ENCODE assay signal across 21 cellular contexts in genomic region chr12:117031843-117032592, GRCh38.
A peak's percentile ranks its signal among the peaks of the same experiment; 100 is the strongest.
DNase-seq lines count a peak whose midpoint lies in the region; ATAC-seq, FAIRE-seq and TF ChIP-seq lines count a peak whose summit lies in the region.
"Had no signal": no experiment of that assay in that cellular context is flagged by ENCODE, and none has a peak within 500 bp of the region (broad histone marks: within the 10 kb centered on the region; RNA-seq: fewer than 3 reads in every experiment).

No MANE protein-coding gene starts in this region.

- H3K27ac ChIP-seq in GM12878 (ENCODE audit: control insufficient read depth, insufficient read depth) (no peak overlapping the region), tibial artery (no peak overlapping the region)
- H3K27ac ChIP-seq: gastroesophageal sphincter, HL-60, upper lobe of right lung had no signal

- H3K36me3 ChIP-seq in GM12878 (ENCODE audit: control insufficient read depth in 2 of 2, insufficient read depth in 2 of 2, low read length in 1 of 2), result no peaks in the 10 kb centered on the region; a peak in 2 of 4 replicates
- H3K36me3 ChIP-seq in tibial artery, result peaks cover 20 to 31% (median 31%) of the 10 kb centered on the region in 3 donors

- H3K4me1 ChIP-seq in GM12878 (ENCODE audit: control insufficient read depth, insufficient read depth, low read length) (no peaks in the 10 kb centered on the region; the same call in 1 of the 2 replicates), tibial artery (peaks cover 0 to 14% (median 6%) of the 10 kb centered on the region in 4 donors)
- H3K4me1 ChIP-seq: upper lobe of right lung had no signal

- no peak for TF ChIP-seq RAD21 in GM12878 (IDR thresholded peaks at IDR 0.05; ENCODE audit: insufficient read depth, low read depth, low read length)

- POLR2A ChIA-PET in GM12878 (lab: Charles Lee), result no interaction called here

- intact Hi-C loops in Right ventricle myocardium superior (cut with DNase I), result loop anchor here (5.0 kb wide), 1 partner anchor 65 kb away; the partner anchor contains the start of gene TESC
- intact Hi-C loops in Right ventricle myocardium inferior (cut with DNase I), result loop anchor here (2.0 kb wide), 1 partner anchor 63 kb away; no protein-coding TSS in a partner anchor
- intact Hi-C loops in GM12878 (cut with micrococcal nuclease; ENCODE audit: unreplicated experiment), result no loop called here
- intact Hi-C loops in left colon (cut with DNase I, micrococcal nuclease), result no loop called here
- intact Hi-C loops in tibial artery (cut with DNase I; ENCODE audit: low total_unique reads), result no loop called here

- H3K4me3 ChIP-seq in GM12878, result no peak overlapping the region
- H3K4me3 ChIP-seq in tibial artery, result no peak overlapping the region
- H3K4me3 ChIP-seq: gastroesophageal sphincter, upper lobe of right lung had no signal

- no peak for TF ChIP-seq EP300 in GM12878 (IDR thresholded peaks at IDR 0.05; ENCODE audit: borderline replicate concordance in 1 of 2, control insufficient read depth in 1 of 2, low read depth in 2 of 2, low read length in 2 of 2)

- H3K9ac ChIP-seq in GM12878 (ENCODE audit: control insufficient read depth, insufficient read depth, low read length), result no peak overlapping the region

- TF ChIP-seq CTCF in GM12878 (IDR thresholded peaks at IDR 0.05 in 2 of 3, conservative IDR thresholded peaks at IDR 0.05 in 1 of 3; ENCODE audit: control insufficient read depth in 2 of 3, extremely low read depth in 1 of 3, insufficient read depth in 1 of 3, low read depth in 3 of 3, low read length in 3 of 3) (no peak), tibial artery (IDR thresholded peaks at IDR 0.05) (no peak)

- ATAC-seq in Right ventricle myocardium superior (ENCODE audit: poor library complexity) (no peak), Right ventricle myocardium inferior (no peak), GM12878 (peak; percentile 49), left colon (peak; percentile 13), GM18519 (IDR thresholded peaks at IDR 0.05; ENCODE audit: low FRiP score, unreplicated experiment) (no peak)
- ATAC-seq: T-cell had no signal

- no peak overlapping the region for H3K4me2 ChIP-seq in GM12878 (ENCODE audit: control insufficient read depth, insufficient read depth)

- WGBS in GM12878 (ENCODE audit: insufficient coverage, insufficient replicate concordance, low lambda C conversion rate, missing lambda C conversion rate), result 59% methylated on average over 16 of the region's 17 CpGs

- no peaks in the 10 kb centered on the region for H3K9me3 ChIP-seq in GM12878 (replicated peaks; ENCODE audit: control insufficient read depth, insufficient read depth, low read length)
- H3K9me3 ChIP-seq in tibial artery, result no peaks in the 10 kb centered on the region
- H3K9me3 ChIP-seq: gastroesophageal sphincter, upper lobe of right lung had no signal

- DNase-seq in Right ventricle myocardium superior, result peak; percentile 8
- DNase-seq in Right ventricle myocardium inferior (ENCODE audit: missing footprints), result no peak
- DNase-seq in GM12878 (ENCODE audit: low read depth, low spot score), result no peak
- peak in 1 of 2 donors; percentile 18 for DNase-seq in left colon
- DNase-seq in tibial artery, result peak; percentile 13 to 44
- DNase-seq in NAMALWA (ENCODE audit: low spot score), result no peak
- DNase-seq in stimulated activated CD4-positive, alpha-beta T cell treated with anti-CD3 and anti-CD28 coated beads, Interleukin-4, amount 100 ng/mL, for 24 hours, result no peak
- DNase-seq: activated CD4-positive, alpha-beta T cell treated with anti-CD3 and anti-CD28 coated beads for 1 hour; activated CD8-positive, alpha-beta memory T cell treated with anti-CD3 and anti-CD28 coated beads for 24 hours; activated T-cell treated with anti-CD3 and anti-CD28 coated beads, Interleukin-2, amount 50 U/mL, for 48 hours; GOT3; mesendoderm; naive B cell; SHP77 treated with DMSO at 0.1 percent for 48 hours; stimulated activated CD8-positive, alpha-beta memory T cell treated with anti-CD3 and anti-CD28 coated beads, Interleukin-4, amount 100 ng/mL, for 48 hours; upper lobe of right lung had no signal

- SMC1A ChIA-PET in GM12878 (lab: Charles Lee; ENCODE audit: uncharacterized antibody, unreplicated experiment), result no interaction called here

- in situ Hi-C loops in GM12878 (cut with MboI), result no loop called here

- no TSS peak for BruUV-seq in GM12878 (replicated peaks; lab: Mats Ljungman, UMichigan)

- no peak for FAIRE-seq in GM12878 (lab: Jason Lieb, UNC)
- FAIRE-seq: keratinocyte had no signal

- no peaks in the 10 kb centered on the region for H3K79me2 ChIP-seq in GM12878 (ENCODE audit: control insufficient read depth, insufficient read depth, low read length)

- H2AFZ ChIP-seq in GM12878 (ENCODE audit: control insufficient read depth, low read depth, low read length), result no peak overlapping the region

- no peak for TF ChIP-seq POLR2A in GM12878 (IDR thresholded peaks at IDR 0.05; ENCODE audit: low read depth, low read length)

- H3K27me3 ChIP-seq in GM12878 (replicated peaks in 1 of 2; ENCODE audit: control insufficient read depth in 2 of 2, insufficient read depth in 2 of 2, low read length in 1 of 2), result peaks cover 0 to 4% of the 10 kb centered on the region in 2 experiments; a peak in 1 of 4 replicates
- peaks cover 0 to 30% of the 10 kb centered on the region in 2 donors for H3K27me3 ChIP-seq in tibial artery

- RAD21 ChIA-PET in GM12878 (lab: Charles Lee; ENCODE audit: unreplicated experiment), result no interaction called here

- CTCF ChIA-PET in GM12878 (lab: Yijun Ruan, JAX), result interaction anchor here (1.9 kb wide), 1 partner anchor 88 kb away, joined by 7 read pairs; no protein-coding TSS in a partner anchor

- H4K20me1 ChIP-seq in GM12878 (ENCODE audit: control insufficient read depth, insufficient read depth), result no peaks in the 10 kb centered on the region

TF ChIP-seq in GM12878, 131 proteins besides CTCF, POLR2A, EP300 and RAD21 (continues in another document):
- TF ChIP-seq EZH2 (IDR thresholded peaks at IDR 0.05; ENCODE audit: borderline replicate concordance, control insufficient read depth, low read depth, low read length) (no peak), NR2F1 (conservative IDR thresholded peaks at IDR 0.05) (no peak), ATF7 (IDR thresholded peaks at IDR 0.05; ENCODE audit: low read depth) (no peak), HDGF (IDR thresholded peaks at IDR 0.05) (no peak), IKZF2 (IDR thresholded peaks at IDR 0.05) (no peak), JUND (IDR thresholded peaks at IDR 0.05; ENCODE audit: low read depth, low read length) (no peak), MTA2 (IDR thresholded peaks at IDR 0.05; ENCODE audit: low read depth) (no peak), SREBF2 (IDR thresholded peaks at IDR 0.05; ENCODE audit: low read length) (no peak), ZZZ3 (IDR thresholded peaks at IDR 0.05; ENCODE audit: control insufficient read depth, insufficient read length, low read depth) (no peak), PAX5 (IDR thresholded peaks at IDR 0.05; ENCODE audit: borderline replicate concordance, low read depth, low read length) (no peak), GATAD2B (conservative IDR thresholded peaks at IDR 0.05; ENCODE audit: low read depth) (no peak), WRNIP1 (IDR thresholded peaks at IDR 0.05; ENCODE audit: borderline replicate concordance, low read depth, low read length) (no peak), HCFC1 (IDR thresholded peaks at IDR 0.05; ENCODE audit: low read length) (no peak), NFYA (IDR thresholded peaks at IDR 0.05; ENCODE audit: borderline replicate concordance, low read depth, low read length) (no peak)
- TF ChIP-seq, protein P1, sequence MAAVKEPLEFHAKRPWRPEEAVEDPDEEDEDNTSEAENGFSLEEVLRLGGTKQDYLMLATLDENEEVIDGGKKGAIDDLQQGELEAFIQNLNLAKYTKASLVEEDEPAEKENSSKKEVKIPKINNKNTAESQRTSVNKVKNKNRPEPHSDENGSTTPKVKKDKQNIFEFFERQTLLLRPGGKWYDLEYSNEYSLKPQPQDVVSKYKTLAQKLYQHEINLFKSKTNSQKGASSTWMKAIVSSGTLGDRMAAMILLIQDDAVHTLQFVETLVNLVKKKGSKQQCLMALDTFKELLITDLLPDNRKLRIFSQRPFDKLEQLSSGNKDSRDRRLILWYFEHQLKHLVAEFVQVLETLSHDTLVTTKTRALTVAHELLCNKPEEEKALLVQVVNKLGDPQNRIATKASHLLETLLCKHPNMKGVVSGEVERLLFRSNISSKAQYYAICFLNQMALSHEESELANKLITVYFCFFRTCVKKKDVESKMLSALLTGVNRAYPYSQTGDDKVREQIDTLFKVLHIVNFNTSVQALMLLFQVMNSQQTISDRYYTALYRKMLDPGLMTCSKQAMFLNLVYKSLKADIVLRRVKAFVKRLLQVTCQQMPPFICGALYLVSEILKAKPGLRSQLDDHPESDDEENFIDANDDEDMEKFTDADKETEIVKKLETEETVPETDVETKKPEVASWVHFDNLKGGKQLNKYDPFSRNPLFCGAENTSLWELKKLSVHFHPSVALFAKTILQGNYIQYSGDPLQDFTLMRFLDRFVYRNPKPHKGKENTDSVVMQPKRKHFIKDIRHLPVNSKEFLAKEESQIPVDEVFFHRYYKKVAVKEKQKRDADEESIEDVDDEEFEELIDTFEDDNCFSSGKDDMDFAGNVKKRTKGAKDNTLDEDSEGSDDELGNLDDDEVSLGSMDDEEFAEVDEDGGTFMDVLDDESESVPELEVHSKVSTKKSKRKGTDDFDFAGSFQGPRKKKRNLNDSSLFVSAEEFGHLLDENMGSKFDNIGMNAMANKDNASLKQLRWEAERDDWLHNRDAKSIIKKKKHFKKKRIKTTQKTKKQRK (IDR thresholded peaks at IDR 0.05; ENCODE audit: low read depth, low read length), result no peak
- TF ChIP-seq, protein P2, sequence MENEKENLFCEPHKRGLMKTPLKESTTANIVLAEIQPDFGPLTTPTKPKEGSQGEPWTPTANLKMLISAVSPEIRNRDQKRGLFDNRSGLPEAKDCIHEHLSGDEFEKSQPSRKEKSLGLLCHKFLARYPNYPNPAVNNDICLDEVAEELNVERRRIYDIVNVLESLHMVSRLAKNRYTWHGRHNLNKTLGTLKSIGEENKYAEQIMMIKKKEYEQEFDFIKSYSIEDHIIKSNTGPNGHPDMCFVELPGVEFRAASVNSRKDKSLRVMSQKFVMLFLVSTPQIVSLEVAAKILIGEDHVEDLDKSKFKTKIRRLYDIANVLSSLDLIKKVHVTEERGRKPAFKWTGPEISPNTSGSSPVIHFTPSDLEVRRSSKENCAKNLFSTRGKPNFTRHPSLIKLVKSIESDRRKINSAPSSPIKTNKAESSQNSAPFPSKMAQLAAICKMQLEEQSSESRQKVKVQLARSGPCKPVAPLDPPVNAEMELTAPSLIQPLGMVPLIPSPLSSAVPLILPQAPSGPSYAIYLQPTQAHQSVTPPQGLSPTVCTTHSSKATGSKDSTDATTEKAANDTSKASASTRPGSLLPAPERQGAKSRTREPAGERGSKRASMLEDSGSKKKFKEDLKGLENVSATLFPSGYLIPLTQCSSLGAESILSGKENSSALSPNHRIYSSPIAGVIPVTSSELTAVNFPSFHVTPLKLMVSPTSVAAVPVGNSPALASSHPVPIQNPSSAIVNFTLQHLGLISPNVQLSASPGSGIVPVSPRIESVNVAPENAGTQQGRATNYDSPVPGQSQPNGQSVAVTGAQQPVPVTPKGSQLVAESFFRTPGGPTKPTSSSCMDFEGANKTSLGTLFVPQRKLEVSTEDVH (IDR thresholded peaks at IDR 0.05; ENCODE audit: low read depth, partially characterized antibody), result no peak

Comparison
In these comparisons a context has a peak if more than half of its experiments do, and no peak if none do; other contexts are left out.
1. DNase-seq: peak in Right ventricle myocardium superior (single experiment) and tibial artery (2 of 2); none in Right ventricle myocardium inferior (single experiment), GM12878 (single experiment), NAMALWA (single experiment) and stimulated activated CD4-positive, alpha-beta T cell treated with anti-CD3 and anti-CD28 coated beads, Interleukin-4, amount 100 ng/mL, for 24 hours (single experiment).
2. ATAC-seq: peak in GM12878 (single experiment) and left colon (single experiment); none in Right ventricle myocardium superior (single experiment), Right ventricle myocardium inferior (single experiment) and GM18519 (single experiment).
3. intact Hi-C loops: an anchor here in Right ventricle myocardium superior (5.0 kb wide) and Right ventricle myocardium inferior (2.0 kb wide); none called in GM12878, left colon and tibial artery.